ENCODE assay signal across 8 cellular contexts in the genomic region with DNA sequence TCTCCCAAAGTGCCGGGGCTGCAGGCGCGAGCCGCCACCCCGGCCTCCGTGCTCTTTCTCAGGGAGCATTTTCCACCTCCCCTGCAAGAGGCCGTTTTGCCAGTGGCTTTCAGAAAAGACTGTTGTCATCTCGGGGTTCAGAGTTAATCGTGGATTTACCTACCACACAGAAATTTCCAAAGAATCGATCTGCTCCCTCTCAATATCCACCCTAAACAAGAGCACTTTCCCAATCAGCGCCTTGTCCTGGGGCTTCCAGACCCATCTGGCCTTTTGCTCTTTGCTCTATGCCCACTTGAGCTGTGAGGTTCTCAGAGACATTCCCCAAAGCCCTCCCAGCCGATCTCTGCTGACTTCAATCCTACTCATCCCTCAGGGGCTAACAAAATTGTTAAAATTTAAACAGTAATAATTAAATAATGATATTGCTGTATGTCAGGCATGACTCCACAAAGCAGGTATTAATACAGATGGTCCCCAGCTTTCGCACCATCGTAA.
DNase-seq lines count a peak whose midpoint lies in the region; ATAC-seq and TF ChIP-seq lines count a peak whose summit lies in the region.

No MANE protein-coding gene starts in this region.

- peaks cover 6% of the 10 kb centered on the region for H3K36me3 Mint-ChIP-seq in activated CD8-positive, alpha-beta memory T cell treated with anti-CD3 and anti-CD28 coated beads, Interleukin-2, amount 10 ng/mL, durations not matched to agents 7 days and 5 days
- H3K36me3 Mint-ChIP-seq in activated CD8-positive, alpha-beta T cell treated with anti-CD3 and anti-CD28 coated beads for 36 hours (ENCODE audit: low read depth): peaks cover 3% of the 10 kb centered on the region

- no peak for TF ChIP-seq CTCF in activated CD8-positive, alpha-beta T cell treated with anti-CD3 and anti-CD28 coated beads for 36 hours (IDR thresholded peaks at IDR 0.05)
- TF ChIP-seq CTCF in liver (IDR thresholded peaks at IDR 0.05; ENCODE audit: low read depth, low read length, missing input control): no peak

- peak overlapping the region; percentile 55 for H3K27ac Mint-ChIP-seq in activated CD8-positive, alpha-beta memory T cell treated with anti-CD3 and anti-CD28 coated beads, Interleukin-2, amount 10 ng/mL, durations not matched to agents 7 days and 5 days
- H3K27ac Mint-ChIP-seq in activated CD8-positive, alpha-beta T cell treated with anti-CD3 and anti-CD28 coated beads for 36 hours: peak overlapping the region; percentile 69

- 80% methylated on average over 14 of the region's 14 CpGs for WGBS in liver

- peaks cover 2% of the 10 kb centered on the region for H3K9me3 Mint-ChIP-seq in activated CD8-positive, alpha-beta memory T cell treated with anti-CD3 and anti-CD28 coated beads, Interleukin-2, amount 10 ng/mL, durations not matched to agents 7 days and 5 days (ENCODE audit: low read depth)
- peaks cover 4% of the 10 kb centered on the region for H3K9me3 Mint-ChIP-seq in activated CD8-positive, alpha-beta T cell treated with anti-CD3 and anti-CD28 coated beads for 36 hours

- no peak for TF ChIP-seq RAD21 in liver (IDR thresholded peaks at IDR 0.05)

- H3K36me3 ChIP-seq in liver (ENCODE audit: control insufficient read depth in 4 of 4, insufficient read depth in 3 of 4, low read depth in 1 of 4, low read length in 3 of 4) (no peaks in the 10 kb centered on the region), stomach smooth muscle (ENCODE audit: control insufficient read depth in 2 of 2, insufficient read depth in 2 of 2, low read length in 2 of 2) (no peaks in the 10 kb centered on the region)

- H3K4me3 Mint-ChIP-seq in activated CD8-positive, alpha-beta memory T cell treated with anti-CD3 and anti-CD28 coated beads, Interleukin-2, amount 10 ng/mL, durations not matched to agents 7 days and 5 days: no peak overlapping the region
- H3K4me3 Mint-ChIP-seq in activated CD8-positive, alpha-beta T cell treated with anti-CD3 and anti-CD28 coated beads for 36 hours: no peak overlapping the region

- H3K4me1 Mint-ChIP-seq in activated CD8-positive, alpha-beta memory T cell treated with anti-CD3 and anti-CD28 coated beads, Interleukin-2, amount 10 ng/mL, durations not matched to agents 7 days and 5 days: peaks cover 40% of the 10 kb centered on the region
- H3K4me1 Mint-ChIP-seq in activated CD8-positive, alpha-beta T cell treated with anti-CD3 and anti-CD28 coated beads for 36 hours (ENCODE audit: low read depth): peaks cover 35% of the 10 kb centered on the region

- no peak for ATAC-seq in activated CD8-positive, alpha-beta memory T cell treated with anti-CD3 and anti-CD28 coated beads, Interleukin-2, amount 10 ng/mL, durations not matched to agents 7 days and 5 days
- ATAC-seq in activated CD8-positive, alpha-beta T cell treated with anti-CD3 and anti-CD28 coated beads for 36 hours: no peak

- CTCF ChIA-PET in activated CD8-positive, alpha-beta memory T cell treated with anti-CD3 and anti-CD28 coated beads, Interleukin-2, amount 10 ng/mL, durations not matched to agents 7 days and 5 days (lab: Charles Lee): interaction anchor here (0.6 to 4.6 kb wide), 45 partner anchors 10 to 1026 kb away, joined by 3 to 99 read pairs (median 6); partner anchors contain the start of genes RAD52 and WNK1
- CTCF ChIA-PET in activated CD8-positive, alpha-beta T cell treated with anti-CD3 and anti-CD28 coated beads for 36 hours (lab: Charles Lee): interaction anchor here (0.6 to 5.3 kb wide), 39 partner anchors 10 to 516 kb away, joined by 3 to 69 read pairs (median 6); partner anchors contain the start of gene WNK1

- H3K4me1 ChIP-seq in liver (ENCODE audit: control insufficient read depth in 4 of 4, insufficient read depth in 4 of 4, low read length in 3 of 4): peaks cover 16 to 44% (median 31%) of the 10 kb centered on the region in 4 donors
- H3K4me1 ChIP-seq in stomach smooth muscle (ENCODE audit: control insufficient read depth, insufficient read depth, low read length): peaks cover 29% of the 10 kb centered on the region

- peak overlapping the region; percentile 49 to 56 for H3K27ac ChIP-seq in liver (ENCODE audit: low read depth in 1 of 2, low read length in 2 of 2)
- no peak overlapping the region for H3K27ac ChIP-seq in stomach smooth muscle (ENCODE audit: low read length)

- no peaks in the 10 kb centered on the region for H3K27me3 ChIP-seq in liver (ENCODE audit: control insufficient read depth in 4 of 4, insufficient read depth in 4 of 4, low read length in 3 of 4)
- H3K27me3 ChIP-seq in stomach smooth muscle (ENCODE audit: control insufficient read depth in 1 of 2, insufficient read depth in 2 of 2, low read length in 2 of 2): no peaks in the 10 kb centered on the region

- H3K27me3 Mint-ChIP-seq in activated CD8-positive, alpha-beta memory T cell treated with anti-CD3 and anti-CD28 coated beads, Interleukin-2, amount 10 ng/mL, durations not matched to agents 7 days and 5 days: no peaks in the 10 kb centered on the region
- H3K27me3 Mint-ChIP-seq in activated CD8-positive, alpha-beta T cell treated with anti-CD3 and anti-CD28 coated beads for 36 hours: no peaks in the 10 kb centered on the region

- intact Hi-C loops in activated CD8-positive, alpha-beta T cell treated with anti-CD3 and anti-CD28 coated beads for 36 hours (cut with micrococcal nuclease): loop anchor here (5.0 kb wide), 1 partner anchor 91 kb away; no protein-coding TSS in a partner anchor

- H3K9me3 ChIP-seq in liver (ENCODE audit: control insufficient read depth in 4 of 4, low read length in 3 of 4) (no peaks in the 10 kb centered on the region), stomach smooth muscle (ENCODE audit: control insufficient read depth in 2 of 2, low read length in 2 of 2) (peaks cover 0 to 4% of the 10 kb centered on the region in 2 donors)

- DNase-seq in activated CD8-positive, alpha-beta memory T cell treated with anti-CD3 and anti-CD28 coated beads, Interleukin-2, amount 10 ng/mL, durations not matched to agents 7 days and 5 days: no peak
- no peak for DNase-seq in activated CD8-positive, alpha-beta memory T cell treated with anti-CD3 and anti-CD28 coated beads for 24 hours
- DNase-seq in activated CD8-positive, alpha-beta T cell treated with anti-CD3 and anti-CD28 coated beads for 36 hours: no peak
- no peak for DNase-seq in effector CD4-positive, alpha-beta T cell
- no peak for DNase-seq in NCI-H2227 (lab: John Stamatoyannopoulos, UW; ENCODE audit: unreplicated experiment)
- DNase-seq in NCI-H146 treated with DMSO at 0.1 percent for 48 hours (lab: John Stamatoyannopoulos, UW; ENCODE audit: unreplicated experiment): no peak

- no peak overlapping the region for H3K4me3 ChIP-seq in liver (ENCODE audit: low read depth in 1 of 3, low read length in 3 of 3)
- peak overlapping the region; percentile 34 to 63 for H3K4me3 ChIP-seq in stomach smooth muscle (ENCODE audit: low read length in 2 of 2)

- H3K9ac ChIP-seq in liver (ENCODE audit: low read depth in 1 of 2, low read length in 2 of 2): no peak overlapping the region
- peak overlapping the region in 1 of 2 donors; percentile 29 for H3K9ac ChIP-seq in stomach smooth muscle (ENCODE audit: low read length in 2 of 2)

- POLR2A ChIA-PET in activated CD8-positive, alpha-beta T cell treated with anti-CD3 and anti-CD28 coated beads for 36 hours (lab: Charles Lee): interaction anchor here (1.1 to 2.9 kb wide), 3 partner anchors 40 to 373 kb away, joined by 3 to 18 read pairs (median 6); partner anchors contain the start of genes RAD52 and WNK1

TF ChIP-seq in liver, 16 proteins besides CTCF, POLR2A, EP300 and RAD21:
- no peak for TF ChIP-seq EGR1 (IDR thresholded peaks at IDR 0.05; ENCODE audit: low read depth in 2 of 2)
- TF ChIP-seq YY1 (IDR thresholded peaks at IDR 0.05): no peak
- TF ChIP-seq FOXA2 (IDR thresholded peaks at IDR 0.05): no peak
- TF ChIP-seq HNF4A (conservative IDR thresholded peaks at IDR 0.05): no peak
- no peak for TF ChIP-seq GABPA (IDR thresholded peaks at IDR 0.05 in 1 of 2, conservative IDR thresholded peaks at IDR 0.05 in 1 of 2)
- no peak for TF ChIP-seq ATF3 (IDR thresholded peaks at IDR 0.05)
- TF ChIP-seq TAF1 (conservative IDR thresholded peaks at IDR 0.05): no peak
- no peak for TF ChIP-seq REST (IDR thresholded peaks at IDR 0.05)
TF ChIP-seq in liver: peak in this region for 0.

Comparison
In these comparisons a context has a peak if more than half of its experiments do, and no peak if none do; other contexts are left out.
1. H3K4me3 ChIP-seq: peak in stomach smooth muscle (2 of 2); none in liver (0 of 3).